ENCODE assay signal across 8 cellular contexts in genomic region chr14:95519699-95520098, GRCh38. TPM values are rescaled to one million over a fixed set of nuclear protein-coding genes. Genes with fewer than 3 reads are reported as not detected.
DNase-seq lines count a peak whose midpoint lies in the region; ATAC-seq and TF ChIP-seq lines count a peak whose summit lies in the region.

No MANE protein-coding gene starts in this region.

- peak; percentile 51 for DNase-seq in activated CD4-positive, CD25-positive, alpha-beta regulatory T cell treated with anti-CD3 and anti-CD28 coated beads, Interleukin-2, amount 50 U/mL, for 72 hours
- peak; percentile 69 for DNase-seq in colonic mucosa
- peak; percentile 95 for DNase-seq in posterior vena cava (ENCODE audit: low spot score)
- DNase-seq in ACHN = no peak
- DNase-seq in HAP-1 (ENCODE audit: low spot score in 2 of 2) = no peak

- no peaks in the 10 kb centered on the region for H3K36me3 Mint-ChIP-seq in IgD-negative memory B cell

- H3K9me3 Mint-ChIP-seq in IgD-negative memory B cell = no peaks in the 10 kb centered on the region

- peaks cover 41 to 59% (median 46%) of the 10 kb centered on the region in 3 donors for H3K4me1 Mint-ChIP-seq in IgD-negative memory B cell

- H3K27ac ChIP-seq in ACC112 (ENCODE audit: low read depth, low read length) (peak overlapping the region; percentile 80), colonic mucosa (peak overlapping the region; percentile 43)

- peak overlapping the region; percentile 16 for H2AFZ ChIP-seq in ACC112 (ENCODE audit: low read length, unreplicated experiment)

- H3K9ac ChIP-seq in colonic mucosa (ENCODE audit: low read depth in 2 of 2, low read length in 2 of 2) = peak overlapping the region; percentile 3 to 31

- H3K27me3 ChIP-seq in ACC112 (ENCODE audit: insufficient read depth, low read length) (no peaks in the 10 kb centered on the region), colonic mucosa (no peaks in the 10 kb centered on the region), HAP-1 (ENCODE audit: low read depth) (no peaks in the 10 kb centered on the region)

- H3K4me1 ChIP-seq in ACC112 (ENCODE audit: control insufficient read depth, insufficient read depth, low read length, unreplicated experiment) = peaks cover 81% of the 10 kb centered on the region
- H3K4me1 ChIP-seq in colonic mucosa = peaks cover 32% of the 10 kb centered on the region
- no peaks in the 10 kb centered on the region for H3K4me1 ChIP-seq in HAP-1

- intact Hi-C loops in colonic mucosa (cut with DNase I) (no loop called here), posterior vena cava (cut with DNase I) (no loop called here)

- peak overlapping the region; percentile 76 to 89 (median 83) for H3K4me3 Mint-ChIP-seq in IgD-negative memory B cell

- in situ Hi-C loops in ACHN (cut with HindIII; ENCODE audit: low pct_ligation_motif_present, low pct_unique_long_range_greater_than_20kb, low sequenced_read_pairs) (no loop called here), HAP-1 (cut with MboI; ENCODE audit: low sequenced_read_pairs) (no loop called here)

- H3K36me3 ChIP-seq in ACC112 (ENCODE audit: insufficient read depth, low read length) (no peaks in the 10 kb centered on the region), colonic mucosa (no peaks in the 10 kb centered on the region), HAP-1 (replicated peaks) (no peaks in the 10 kb centered on the region)

- no peak for ATAC-seq in GM18868 (IDR thresholded peaks at IDR 0.05; ENCODE audit: unreplicated experiment)

- H3K9me3 ChIP-seq in colonic mucosa (no peaks in the 10 kb centered on the region), HAP-1 (no peaks in the 10 kb centered on the region)

- TF ChIP-seq CTCF in colonic mucosa (IDR thresholded peaks at IDR 0.05) = no peak

- no peaks in the 10 kb centered on the region for H3K27me3 Mint-ChIP-seq in IgD-negative memory B cell

- H3K79me2 ChIP-seq in ACC112 (ENCODE audit: control insufficient read depth, insufficient read depth, low read length, unreplicated experiment) = peaks cover 12% of the 10 kb centered on the region

- H3K4me3 ChIP-seq in ACC112 (ENCODE audit: low read depth, low read length) (peak overlapping the region; percentile 12), colonic mucosa (no peak overlapping the region), HAP-1 (no peak overlapping the region)

- peak overlapping the region; percentile 79 to 95 (median 94) for H3K27ac Mint-ChIP-seq in IgD-negative memory B cell

RNA-seq across cellular contexts. Expression of gene SYNE3, which starts 3.2 kb away (rescaled TPM):
- 8.8 TPM for polyA plus RNA-seq in IgD-negative memory B cell
- total RNA-seq in colonic mucosa (1 to 10 TPM; 7.3 to 9.5 TPM), posterior vena cava (10 to 100 TPM; 35.7 to 40.0 TPM)

RNA-seq across cellular contexts. Expression of gene GLRX5, which starts 15.2 kb away (rescaled TPM):
- 34.5 TPM for polyA plus RNA-seq in IgD-negative memory B cell
- total RNA-seq in colonic mucosa = 10 to 100 TPM; 51.9 to 64.6 TPM
- total RNA-seq in posterior vena cava = 10 to 100 TPM; 21.7 to 25.6 TPM

Comparison
In these comparisons a context has a peak if more than half of its experiments do, and no peak if none do; other contexts are left out.
1. DNase-seq: peak in activated CD4-positive, CD25-positive, alpha-beta regulatory T cell treated with anti-CD3 and anti-CD28 coated beads, Interleukin-2, amount 50 U/mL, for 72 hours (single experiment), colonic mucosa (single experiment) and posterior vena cava (single experiment); none in ACHN (single experiment) and HAP-1 (0 of 2).